ENCODE assay signal across 8 cellular contexts in genomic region chr18:48541026-48541746, GRCh38. TPM values are rescaled to one million over a fixed set of nuclear protein-coding genes. Genes with fewer than 3 reads are reported as not detected.
DNase-seq lines count a peak whose midpoint lies in the region; ATAC-seq and TF ChIP-seq lines count a peak whose summit lies in the region.

No MANE protein-coding gene starts in this region.

- H3K27me3 ChIP-seq in DOHH2 (ENCODE audit: control insufficient read depth, low read length) (peaks cover 36% of the 10 kb centered on the region), GM23248 (replicated peaks; ENCODE audit: insufficient read depth) (no peaks in the 10 kb centered on the region), ectodermal cell (ENCODE audit: control insufficient read depth, insufficient read depth, low read length, poor library complexity, severe bottlenecking) (peaks cover 7% of the 10 kb centered on the region), liver (ENCODE audit: control insufficient read depth in 4 of 4, insufficient read depth in 4 of 4, low read length in 3 of 4) (no peaks in the 10 kb centered on the region)

- H3K79me2 ChIP-seq in DOHH2 (ENCODE audit: control insufficient read depth, low read length) (no peaks in the 10 kb centered on the region), GM23248 (ENCODE audit: insufficient read depth) (peaks cover 59% of the 10 kb centered on the region)

- peaks cover 20% of the 10 kb centered on the region for H3K4me1 ChIP-seq in DOHH2 (ENCODE audit: control insufficient read depth, low read length)
- peaks cover 49% of the 10 kb centered on the region for H3K4me1 ChIP-seq in GM23248 (ENCODE audit: insufficient read depth)
- peaks cover 25% of the 10 kb centered on the region for H3K4me1 ChIP-seq in ectodermal cell (ENCODE audit: control insufficient read depth, insufficient read depth, low read length)
- peaks cover 6 to 33% (median 23%) of the 10 kb centered on the region in 4 donors for H3K4me1 ChIP-seq in liver (ENCODE audit: control insufficient read depth in 4 of 4, insufficient read depth in 4 of 4, low read length in 3 of 4)

- H2AFZ ChIP-seq in GM23248: 0 out of 2 replicates have a peak overlapping the region, but pooled peaks have one; percentile 28

- H3K9ac ChIP-seq in GM23248: peak overlapping the region; percentile 98
- H3K9ac ChIP-seq in liver (ENCODE audit: low read depth in 1 of 2, low read length in 2 of 2): peak overlapping the region; percentile 43 to 79

- in situ Hi-C loops in GM23248 (cut with MboI): no loop called here

- peak overlapping the region; percentile 96 for H3K4me2 ChIP-seq in DOHH2 (ENCODE audit: low read length)
- H3K4me2 ChIP-seq in GM23248 (ENCODE audit: unreplicated experiment): peak overlapping the region; percentile 93

- H3K36me3 ChIP-seq in DOHH2 (ENCODE audit: control insufficient read depth, low read length) (no peaks in the 10 kb centered on the region), GM23248 (ENCODE audit: low read depth) (0 out of 2 replicates have a peak, but pooled peaks cover 3% of the 10 kb centered on the region), ectodermal cell (ENCODE audit: control insufficient read depth, insufficient read depth, low read length) (no peaks in the 10 kb centered on the region), liver (ENCODE audit: control insufficient read depth in 4 of 4, insufficient read depth in 3 of 4, low read depth in 1 of 4, low read length in 3 of 4) (no peaks in the 10 kb centered on the region)

- no peak for TF ChIP-seq RAD21 in liver (IDR thresholded peaks at IDR 0.05)

- TF ChIP-seq CTCF in DOHH2 (IDR thresholded peaks at IDR 0.05; ENCODE audit: low read depth, low read length, poor library complexity, severe bottlenecking): no peak
- TF ChIP-seq CTCF in WI38 (IDR thresholded peaks at IDR 0.05; ENCODE audit: low read depth, low read length): no peak
- TF ChIP-seq CTCF in liver (IDR thresholded peaks at IDR 0.05; ENCODE audit: low read depth, low read length, missing input control): no peak

- ATAC-seq in GM18873 (IDR thresholded peaks at IDR 0.05; ENCODE audit: low FRiP score, unreplicated experiment): no peak

- H3K9me3 ChIP-seq in DOHH2 (ENCODE audit: control insufficient read depth, insufficient read depth, low read length): no peaks in the 10 kb centered on the region
- no peaks in the 10 kb centered on the region for H3K9me3 ChIP-seq in GM23248 (ENCODE audit: low read depth)
- no peaks in the 10 kb centered on the region for H3K9me3 ChIP-seq in ectodermal cell (ENCODE audit: control insufficient read depth, low read length)
- no peaks in the 10 kb centered on the region for H3K9me3 ChIP-seq in liver (ENCODE audit: control insufficient read depth in 4 of 4, low read length in 3 of 4)

- WGBS in GM23248 (ENCODE audit: low coverage in 1 of 2, low lambda C conversion rate in 2 of 2, missing lambda C conversion rate in 2 of 2), 2 experiments: 2 to 3% methylated on average over 28 to 52 of the region's 62 CpGs
- WGBS in ectodermal cell, 2 experiments: 3% methylated on average over 62 of the region's 62 CpGs
- 2% methylated on average over 62 of the region's 62 CpGs for WGBS in liver

- H3F3A ChIP-seq in DOHH2 (ENCODE audit: control insufficient read depth, insufficient read depth) (no peaks in the 10 kb centered on the region), GM23248 (ENCODE audit: insufficient read depth) (peaks cover 34% of the 10 kb centered on the region)

- H4K20me1 ChIP-seq in DOHH2 (ENCODE audit: control insufficient read depth, insufficient read depth, low read depth, low read length): no peaks in the 10 kb centered on the region
- H4K20me1 ChIP-seq in GM23248 (ENCODE audit: insufficient read depth): peaks cover 4% of the 10 kb centered on the region

- no peak overlapping the region for H3K27ac ChIP-seq in DOHH2 (ENCODE audit: low read depth, low read length)
- H3K27ac ChIP-seq in GM23248: peak overlapping the region; percentile 92
- no peak overlapping the region for H3K27ac ChIP-seq in ectodermal cell (ENCODE audit: insufficient read depth, low read depth, low read length, poor library complexity, severe bottlenecking)
- H3K27ac ChIP-seq in liver (ENCODE audit: low read depth in 1 of 2, low read length in 2 of 2): peak overlapping the region; percentile 87 to 93

- H3K9me2 ChIP-seq in DOHH2 (replicated peaks; ENCODE audit: control insufficient read depth, low read length) (no peaks in the 10 kb centered on the region), GM23248 (ENCODE audit: insufficient read depth) (no peaks in the 10 kb centered on the region)

- H3K4me3 ChIP-seq in DOHH2 (ENCODE audit: low read length) (peak overlapping the region; percentile 64), GM23248 (peak overlapping the region; percentile 99), WI38 (ENCODE audit: low read depth, low read length) (peak overlapping the region; percentile 91), ectodermal cell (ENCODE audit: insufficient read depth, low read depth, low read length) (peak overlapping the region; percentile 60), liver (ENCODE audit: low read depth in 1 of 3, low read length in 3 of 3) (peak overlapping the region; percentile 27 to 90 (median 90))

- peak; percentile 94 for DNase-seq in GM23248
- peak; percentile 53 for DNase-seq in NCI-H1092 (lab: John Stamatoyannopoulos, UW)
- peak; percentile 35 for DNase-seq in stimulated activated CD8-positive, alpha-beta memory T cell treated with anti-CD3 and anti-CD28 coated beads, Interleukin-4, amount 100 ng/mL, for 48 hours

TF ChIP-seq in liver, 16 proteins besides CTCF, POLR2A, EP300 and RAD21:
- TF ChIP-seq YY1 (IDR thresholded peaks at IDR 0.05): peak; percentile 22
- no peak for TF ChIP-seq SP1 (IDR thresholded peaks at IDR 0.05)
TF ChIP-seq in liver: peak in this region for 1.

RNA-seq across cellular contexts. Expression of gene CTIF, which starts 2.4 kb away (rescaled TPM):
- total RNA-seq in GM23248 (2014; rRNA removed; shearing (Covaris generic)): 46.8 and 49.2 TPM in 2 replicates
- polyA plus RNA-seq in GM23248 (2016; fragmentation: Nextera tagmentation; extraction: Ambion mirVana) (19.6 and 21.5 TPM in 2 replicates), liver (10 to 100 TPM; 11.2 to 13.3 TPM)
- polyA plus RNA-seq in ectodermal cell (2013, experiment 1 of 4): 30.8 TPM
- polyA plus RNA-seq in ectodermal cell (2013, experiment 2 of 4): 29.2 TPM
- 21.9 TPM for polyA plus RNA-seq in ectodermal cell (2013, experiment 3 of 4)
- 23.8 TPM for polyA plus RNA-seq in ectodermal cell (2013, experiment 4 of 4)
- total RNA-seq in liver: 10 to 100 TPM; 10.6 to 26.7 TPM

Comparison
In these comparisons a context has a peak if more than half of its experiments do, and no peak if none do; other contexts are left out.
1. H3K27ac ChIP-seq: peak in GM23248 (single experiment) and liver (2 of 2); none in DOHH2 (single experiment) and ectodermal cell (single experiment).
2. DNase-seq: peak in every context shown above with its lines; median percentile 94 in GM23248; 53 in NCI-H1092; 35 in stimulated activated CD8-positive, alpha-beta memory T cell treated with anti-CD3 and anti-CD28 coated beads, Interleukin-4, amount 100 ng/mL, for 48 hours.
3. Peak in every context shown above with its lines, with median percentiles within 50 percentile points of each other: H3K4me3 ChIP-seq.